Comparison of ENCODE assay signal across 26 cellular contexts in the genomic region with DNA sequence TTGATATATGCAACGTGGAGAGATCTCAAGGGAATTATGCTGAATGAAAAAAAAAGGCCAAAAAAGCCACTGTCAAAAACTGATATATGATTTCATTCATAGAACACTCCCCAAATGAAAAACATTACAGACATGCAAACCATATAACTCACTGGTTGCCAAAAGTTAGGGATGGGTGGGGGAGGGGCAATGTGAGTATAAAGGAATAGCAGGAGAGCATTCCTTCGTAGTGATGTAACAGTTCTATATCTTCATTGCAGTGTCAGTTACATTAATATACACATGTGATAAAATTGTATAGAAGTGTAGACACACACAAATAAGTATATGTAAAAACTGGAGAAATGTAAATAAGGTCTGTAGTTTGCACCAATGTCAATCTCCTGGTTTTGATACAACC. TPM values are rescaled to one million over a fixed set of nuclear protein-coding genes. Genes with fewer than 3 reads are reported as not detected.
DNase-seq lines count a peak whose midpoint lies in the region; ATAC-seq and TF ChIP-seq lines count a peak whose summit lies in the region.
"Had no signal": no experiment of that assay in that cellular context is flagged by ENCODE, and none has a peak within 500 bp of the region (broad histone marks: within the 10 kb centered on the region; RNA-seq: fewer than 3 reads in every experiment).

No MANE protein-coding gene starts in this region.

- H3K27ac Mint-ChIP-seq in HFFc6 = peak overlapping the region; percentile 23; the same call in 1 of the 2 replicates
- H3K27ac Mint-ChIP-seq: activated CD4-positive, alpha-beta memory T cell treated with anti-CD3 and anti-CD28 coated beads, Interleukin-2, amount 10 ng/mL, durations not matched to agents 7 days and 5 days; activated naive CD4-positive, alpha-beta T cell treated with anti-CD3 and anti-CD28 coated beads for 36 hours; activated T-helper 1 cell treated with anti-CD3 and anti-CD28 coated beads, Interleukin-12 subunit alpha, Interleukin-12 subunit beta, Interleukin-2, Interleukin-4 antibody, amounts not matched to agents 30 ng/mL and 10 ng/mL and 1 ng/mL, durations not matched to agents 14 hours and 24 hours and 36 hours; stimulated activated effector memory CD8-positive, alpha-beta T cell treated with anti-CD3 and anti-CD28 coated beads, Interleukin-12 subunit alpha, Interleukin-12 subunit beta, amount 100 ng/mL, for 72 hours had no signal

- peaks cover 4% of the 10 kb centered on the region for H3K9me3 Mint-ChIP-seq in HFFc6
- H3K9me3 Mint-ChIP-seq: activated naive CD4-positive, alpha-beta T cell treated with anti-CD3 and anti-CD28 coated beads for 36 hours; CD8-positive, alpha-beta memory T cell; stimulated activated effector memory CD8-positive, alpha-beta T cell treated with anti-CD3 and anti-CD28 coated beads, Interleukin-12 subunit alpha, Interleukin-12 subunit beta, amount 100 ng/mL, for 72 hours had no signal

- H3K4me3 ChIP-seq in ACC112 (ENCODE audit: low read depth, low read length) (peak overlapping the region; percentile 3; the same call in 1 of the 2 replicates), brain microvascular endothelial cell (ENCODE audit: low read depth, low read length) (no peak overlapping the region)
- H3K4me3 ChIP-seq: heart left ventricle, tibial nerve had no signal

- H3K27ac ChIP-seq in ACC112 (ENCODE audit: low read depth, low read length) = peak overlapping the region; percentile 27
- H3K27ac ChIP-seq in brain microvascular endothelial cell = no peak overlapping the region
- H3K27ac ChIP-seq: tibial nerve had no signal

- H3K4me1 Mint-ChIP-seq in HFFc6 (ENCODE audit: low read depth) = peaks cover 53% of the 10 kb centered on the region
- H3K4me1 Mint-ChIP-seq: stimulated activated effector memory CD8-positive, alpha-beta T cell treated with anti-CD3 and anti-CD28 coated beads, Interleukin-12 subunit alpha, Interleukin-12 subunit beta, amount 100 ng/mL, for 72 hours had no signal

- H3K4me1 ChIP-seq in ACC112 (ENCODE audit: control insufficient read depth, insufficient read depth, low read length, unreplicated experiment) = peaks cover 41% of the 10 kb centered on the region

- H3K27me3 ChIP-seq in ACC112 (ENCODE audit: insufficient read depth, low read length) (no peaks in the 10 kb centered on the region), brain microvascular endothelial cell (replicated peaks) (no peaks in the 10 kb centered on the region)
- H3K27me3 ChIP-seq: heart left ventricle, tibial nerve had no signal

- H3K79me2 ChIP-seq in ACC112 (ENCODE audit: control insufficient read depth, insufficient read depth, low read length, unreplicated experiment) = peaks cover 71% of the 10 kb centered on the region

- no peak for TF ChIP-seq CTCF in HFFc6 (IDR thresholded peaks at IDR 0.05)
- TF ChIP-seq CTCF in brain microvascular endothelial cell (IDR thresholded peaks at IDR 0.05; ENCODE audit: low read depth, low read length, missing control alignments) = no peak
- no peak for TF ChIP-seq CTCF in GM20000 (IDR thresholded peaks at IDR 0.05; ENCODE audit: extremely low read depth, missing control alignments)

- H3K36me3 Mint-ChIP-seq in HFFc6 (ENCODE audit: low read depth) = peaks cover 29% of the 10 kb centered on the region

- no peak for DNase-seq in HFFc6
- peak; percentile 64 for DNase-seq in brain microvascular endothelial cell
- peak; percentile 42 for DNase-seq in iris pigment epithelial cell (ENCODE audit: low read depth)
- DNase-seq in GM20000 (ENCODE audit: low spot score) = no peak
- DNase-seq in SHP77 (lab: John Stamatoyannopoulos, UW) = no peak
- DNase-seq: activated CD4-positive, alpha-beta memory T cell treated with anti-CD3 and anti-CD28 coated beads, Interleukin-2, amount 10 ng/mL, durations not matched to agents 7 days and 5 days; activated CD4-positive, alpha-beta T cell treated with anti-CD3 and anti-CD28 coated beads for 1 hour; activated CD8-positive, alpha-beta memory T cell treated with anti-CD3 and anti-CD28 coated beads, Interleukin-2, amount 50 U/mL, for 4 hours; activated naive CD4-positive, alpha-beta T cell treated with anti-CD3 and anti-CD28 coated beads for 36 hours; amniotic stem cell; CD8-positive, alpha-beta memory T cell; heart left ventricle; Karpas-422; naive thymus-derived CD4-positive, alpha-beta T cell; NCI-H1417 treated with DMSO at 0.1 percent for 48 hours; NCI-H2029 treated with DMSO at 0.1 percent for 48 hours; NCI-H526; nucleus accumbens; SHP77 treated with DMSO at 0.1 percent for 48 hours had no signal

- H2AFZ ChIP-seq in ACC112 (ENCODE audit: low read length, unreplicated experiment) = no peak overlapping the region

- H3K4me3 Mint-ChIP-seq in HFFc6 = no peak overlapping the region
- H3K4me3 Mint-ChIP-seq: activated CD4-positive, alpha-beta memory T cell treated with anti-CD3 and anti-CD28 coated beads, Interleukin-2, amount 10 ng/mL, durations not matched to agents 7 days and 5 days; activated naive CD4-positive, alpha-beta T cell treated with anti-CD3 and anti-CD28 coated beads for 36 hours; activated T-helper 1 cell treated with anti-CD3 and anti-CD28 coated beads, Interleukin-12 subunit alpha, Interleukin-12 subunit beta, Interleukin-2, Interleukin-4 antibody, amounts not matched to agents 30 ng/mL and 10 ng/mL and 1 ng/mL, durations not matched to agents 14 hours and 24 hours and 36 hours; CD8-positive, alpha-beta memory T cell; naive thymus-derived CD4-positive, alpha-beta T cell; stimulated activated effector memory CD8-positive, alpha-beta T cell treated with anti-CD3 and anti-CD28 coated beads, Interleukin-12 subunit alpha, Interleukin-12 subunit beta, amount 100 ng/mL, for 72 hours had no signal

- no peak for ATAC-seq in HG02610 (IDR thresholded peaks at IDR 0.05; ENCODE audit: unreplicated experiment)
- no peak for ATAC-seq in HG03521 (IDR thresholded peaks at IDR 0.05; ENCODE audit: unreplicated experiment)
- ATAC-seq: heart left ventricle; naive thymus-derived CD4-positive, alpha-beta T cell; Panc1; stimulated activated effector memory CD8-positive, alpha-beta T cell treated with anti-CD3 and anti-CD28 coated beads, Interleukin-12 subunit alpha, Interleukin-12 subunit beta, amount 100 ng/mL, for 72 hours had no signal

- peaks cover 36% of the 10 kb centered on the region for H3K36me3 ChIP-seq in ACC112 (ENCODE audit: insufficient read depth, low read length)
- no peaks in the 10 kb centered on the region for H3K36me3 ChIP-seq in brain microvascular endothelial cell (replicated peaks)
- H3K36me3 ChIP-seq: tibial nerve had no signal

- no peaks in the 10 kb centered on the region; the same call in 1 of the 2 replicates for H3K27me3 Mint-ChIP-seq in HFFc6 (ENCODE audit: insufficient read depth)
- H3K27me3 Mint-ChIP-seq: activated CD4-positive, alpha-beta memory T cell treated with anti-CD3 and anti-CD28 coated beads, Interleukin-2, amount 10 ng/mL, durations not matched to agents 7 days and 5 days; CD8-positive, alpha-beta memory T cell; naive thymus-derived CD4-positive, alpha-beta T cell had no signal

- in situ Hi-C loops in brain microvascular endothelial cell (cut with HindIII; ENCODE audit: low pct_ligation_motif_present, low sequenced_read_pairs) = no loop called here

RNA-seq across cellular contexts. Expression of a gene that starts 12.2 kb away (rescaled TPM):
- 10 to 100 TPM; 78.3 to 93.4 (median 87.8) TPM for total RNA-seq in HFFc6 (2021; fragmentation: NEBNext Ultra II Directional; extraction: Animal tissue kit (Norgen Biotek cat#: 25700))

Comparison
In these comparisons a context has a peak if more than half of its experiments do, and no peak if none do; other contexts are left out.
1. DNase-seq: peak in brain microvascular endothelial cell (single experiment) and iris pigment epithelial cell (single experiment); none in HFFc6 (single experiment), GM20000 (single experiment) and SHP77 (0 of 2).